In genomic region chr9:86939311-86939710, GRCh38 we compare ENCODE assay signal across 29 cellular contexts.
"Had no signal": no experiment of that assay in that cellular context is flagged by ENCODE, and none has a peak within 500 bp of the region (broad histone marks: within the 10 kb centered on the region; RNA-seq: fewer than 3 reads in every experiment).

No MANE protein-coding gene starts in this region.

- H3K27ac Mint-ChIP-seq: naive B cell; naive thymus-derived CD8-positive, alpha-beta T cell; natural killer cell treated with Interleukin-12 subunit alpha and Interleukin-12 subunit beta and Interleukin-15 and Interleukin-18, amount 100 ng/mL, for 72 hours; stimulated activated effector memory CD8-positive, alpha-beta T cell treated with anti-CD3 and anti-CD28 coated beads, Interleukin-12 subunit alpha, Interleukin-12 subunit beta, amount 100 ng/mL, for 72 hours; stimulated activated naive B cell treated with anti-CD40 and anti-IgM and Interleukin-4, amounts not matched to agents 10 μg/mL and 1 μg/mL and 100 μg/mL, for 72 hours; stimulated activated naive CD8-positive, alpha-beta T cell treated with anti-CD3 and anti-CD28 coated beads, Interleukin-15, Interleukin-2, amounts not matched to agents 100 ng/mL and 50 ng/mL, for 24 hours had no signal

- DNase-seq: naive B cell; naive thymus-derived CD8-positive, alpha-beta T cell; nucleus accumbens; pancreas; right cardiac atrium; right lobe of liver; sigmoid colon; spleen; stimulated activated CD4-positive, alpha-beta T cell treated with anti-CD3 and anti-CD28 coated beads, Interleukin-12 subunit alpha, Interleukin-12 subunit beta, amount 100 ng/mL, for 4 hours; stimulated activated CD4-positive, alpha-beta T cell treated with anti-CD3 and anti-CD28 coated beads, Interleukin-2, amount 100 ng/mL, for 24 hours; stimulated activated CD4-positive, alpha-beta T cell treated with anti-CD3 and anti-CD28 coated beads, Interleukin-2, amount 100 ng/mL, for 48 hours; stimulated activated CD4-positive, alpha-beta T cell treated with anti-CD3 and anti-CD28 coated beads, Interleukin-4, amount 100 ng/mL, for 24 hours; stimulated activated naive B cell treated with anti-CD40 and anti-IgM and Interleukin-4, amounts not matched to agents 10 μg/mL and 1 μg/mL and 100 μg/mL, for 72 hours; stimulated activated naive CD4-positive, alpha-beta T cell treated with Interleukin-2 at 50 U/mL for 16 hours; stomach; thyroid gland; trophoblast cell; upper lobe of left lung had no signal

- H3K36me3 ChIP-seq: neutrophil, pancreas, prostate gland, right lobe of liver, sigmoid colon, spleen, stomach, thoracic aorta, thyroid gland, tibial nerve, upper lobe of left lung, vagina had no signal

- H3K9me3 Mint-ChIP-seq: natural killer cell treated with Interleukin-12 subunit alpha and Interleukin-12 subunit beta and Interleukin-15 and Interleukin-18, amount 100 ng/mL, for 72 hours; stimulated activated effector memory CD8-positive, alpha-beta T cell treated with anti-CD3 and anti-CD28 coated beads, Interleukin-12 subunit alpha, Interleukin-12 subunit beta, amount 100 ng/mL, for 72 hours; stimulated activated naive B cell treated with anti-CD40 and anti-IgM and Interleukin-4, amounts not matched to agents 10 μg/mL and 1 μg/mL and 100 μg/mL, for 72 hours; stimulated activated naive CD8-positive, alpha-beta T cell treated with anti-CD3 and anti-CD28 coated beads, Interleukin-15, Interleukin-2, amounts not matched to agents 100 ng/mL and 50 ng/mL, for 24 hours had no signal

- ATAC-seq: naive thymus-derived CD8-positive, alpha-beta T cell; natural killer cell treated with Interleukin-12 subunit alpha and Interleukin-12 subunit beta and Interleukin-15 and Interleukin-18, amount 100 ng/mL, for 72 hours; pancreas; right cardiac atrium; right lobe of liver; stimulated activated effector memory CD8-positive, alpha-beta T cell treated with anti-CD3 and anti-CD28 coated beads, Interleukin-12 subunit alpha, Interleukin-12 subunit beta, amount 100 ng/mL, for 72 hours; stimulated activated naive B cell treated with anti-CD40 and anti-IgM and Interleukin-4, amounts not matched to agents 10 μg/mL and 1 μg/mL and 100 μg/mL, for 72 hours had no signal

- H3K4me3 ChIP-seq: pancreas, prostate gland, right lobe of liver, sigmoid colon, skin epidermis, smooth muscle cell, spleen, stomach, thoracic aorta, thyroid gland, tibial nerve, upper lobe of left lung, vagina had no signal

- H3K4me2 ChIP-seq: smooth muscle cell had no signal

- H3K27me3 ChIP-seq: pancreas, sigmoid colon, vagina had no signal

- FAIRE-seq: pancreas, urothelium cell line had no signal

- H3K4me1 Mint-ChIP-seq: naive B cell; naive thymus-derived CD8-positive, alpha-beta T cell; stimulated activated effector memory CD8-positive, alpha-beta T cell treated with anti-CD3 and anti-CD28 coated beads, Interleukin-12 subunit alpha, Interleukin-12 subunit beta, amount 100 ng/mL, for 72 hours; stimulated activated naive B cell treated with anti-CD40 and anti-IgM and Interleukin-4, amounts not matched to agents 10 μg/mL and 1 μg/mL and 100 μg/mL, for 72 hours had no signal

- H3K9me3 ChIP-seq: neutrophil, pancreas, prostate gland, right lobe of liver, sigmoid colon, spleen, stomach, thoracic aorta, thyroid gland, upper lobe of left lung, vagina had no signal

- H3K4me3 Mint-ChIP-seq: naive B cell; naive thymus-derived CD8-positive, alpha-beta T cell; natural killer cell treated with Interleukin-12 subunit alpha and Interleukin-12 subunit beta and Interleukin-15 and Interleukin-18, amount 100 ng/mL, for 72 hours; stimulated activated effector memory CD8-positive, alpha-beta T cell treated with anti-CD3 and anti-CD28 coated beads, Interleukin-12 subunit alpha, Interleukin-12 subunit beta, amount 100 ng/mL, for 72 hours; stimulated activated naive B cell treated with anti-CD40 and anti-IgM and Interleukin-4, amounts not matched to agents 10 μg/mL and 1 μg/mL and 100 μg/mL, for 72 hours; stimulated activated naive CD8-positive, alpha-beta T cell treated with anti-CD3 and anti-CD28 coated beads, Interleukin-15, Interleukin-2, amounts not matched to agents 100 ng/mL and 50 ng/mL, for 24 hours had no signal

- H3K36me3 Mint-ChIP-seq: naive thymus-derived CD8-positive, alpha-beta T cell; stimulated activated effector memory CD8-positive, alpha-beta T cell treated with anti-CD3 and anti-CD28 coated beads, Interleukin-12 subunit alpha, Interleukin-12 subunit beta, amount 100 ng/mL, for 72 hours; stimulated activated naive B cell treated with anti-CD40 and anti-IgM and Interleukin-4, amounts not matched to agents 10 μg/mL and 1 μg/mL and 100 μg/mL, for 72 hours had no signal

- H3K4me1 ChIP-seq: spleen, vagina had no signal

- H3K27ac ChIP-seq: neutrophil, pancreas, prostate gland, right lobe of liver, sigmoid colon, skin epidermis, spleen, stomach, thoracic aorta, thyroid gland, tibial nerve, upper lobe of left lung, vagina had no signal
